2 cellular contexts compared by ENCODE assay signal in genomic region chr11:120912504-120912903, GRCh38.
TF ChIP-seq lines count a peak whose summit lies in the region.

No MANE protein-coding gene starts in this region.

TF ChIP-seq in Ishikawa, 13 proteins besides CTCF, POLR2A, EP300 and RAD21 (continued from another document):
- TF ChIP-seq REST (IDR thresholded peaks at IDR 0.05; ENCODE audit: low read depth): no peak
- TF ChIP-seq TCF12 (IDR thresholded peaks at IDR 0.05; ENCODE audit: low read depth): no peak
- TF ChIP-seq CEBPB (IDR thresholded peaks at IDR 0.05): no peak
- TF ChIP-seq, protein P1, sequence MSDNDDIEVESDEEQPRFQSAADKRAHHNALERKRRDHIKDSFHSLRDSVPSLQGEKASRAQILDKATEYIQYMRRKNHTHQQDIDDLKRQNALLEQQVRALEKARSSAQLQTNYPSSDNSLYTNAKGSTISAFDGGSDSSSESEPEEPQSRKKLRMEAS (IDR thresholded peaks at IDR 0.05): no peak
TF ChIP-seq in Ishikawa: peak in this region for 0.

TF ChIP-seq in K562, 482 proteins besides CTCF, POLR2A, EP300 and RAD21 (continued from another document):
- TF ChIP-seq, protein P2, sequence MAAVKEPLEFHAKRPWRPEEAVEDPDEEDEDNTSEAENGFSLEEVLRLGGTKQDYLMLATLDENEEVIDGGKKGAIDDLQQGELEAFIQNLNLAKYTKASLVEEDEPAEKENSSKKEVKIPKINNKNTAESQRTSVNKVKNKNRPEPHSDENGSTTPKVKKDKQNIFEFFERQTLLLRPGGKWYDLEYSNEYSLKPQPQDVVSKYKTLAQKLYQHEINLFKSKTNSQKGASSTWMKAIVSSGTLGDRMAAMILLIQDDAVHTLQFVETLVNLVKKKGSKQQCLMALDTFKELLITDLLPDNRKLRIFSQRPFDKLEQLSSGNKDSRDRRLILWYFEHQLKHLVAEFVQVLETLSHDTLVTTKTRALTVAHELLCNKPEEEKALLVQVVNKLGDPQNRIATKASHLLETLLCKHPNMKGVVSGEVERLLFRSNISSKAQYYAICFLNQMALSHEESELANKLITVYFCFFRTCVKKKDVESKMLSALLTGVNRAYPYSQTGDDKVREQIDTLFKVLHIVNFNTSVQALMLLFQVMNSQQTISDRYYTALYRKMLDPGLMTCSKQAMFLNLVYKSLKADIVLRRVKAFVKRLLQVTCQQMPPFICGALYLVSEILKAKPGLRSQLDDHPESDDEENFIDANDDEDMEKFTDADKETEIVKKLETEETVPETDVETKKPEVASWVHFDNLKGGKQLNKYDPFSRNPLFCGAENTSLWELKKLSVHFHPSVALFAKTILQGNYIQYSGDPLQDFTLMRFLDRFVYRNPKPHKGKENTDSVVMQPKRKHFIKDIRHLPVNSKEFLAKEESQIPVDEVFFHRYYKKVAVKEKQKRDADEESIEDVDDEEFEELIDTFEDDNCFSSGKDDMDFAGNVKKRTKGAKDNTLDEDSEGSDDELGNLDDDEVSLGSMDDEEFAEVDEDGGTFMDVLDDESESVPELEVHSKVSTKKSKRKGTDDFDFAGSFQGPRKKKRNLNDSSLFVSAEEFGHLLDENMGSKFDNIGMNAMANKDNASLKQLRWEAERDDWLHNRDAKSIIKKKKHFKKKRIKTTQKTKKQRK (IDR thresholded peaks at IDR 0.05; ENCODE audit: borderline replicate concordance, low read depth, low read length): no peak
- TF ChIP-seq RBM17 (IDR thresholded peaks at IDR 0.05; ENCODE audit: borderline replicate concordance, low read depth, low read length) (no peak), ZNF224 (CRISPR knock-in tag; IDR thresholded peaks at IDR 0.05) (no peak), TEAD1 (CRISPR knock-in tag; IDR thresholded peaks at IDR 0.05) (no peak), CCAR2 (IDR thresholded peaks at IDR 0.05; ENCODE audit: low read depth, low read length) (no peak), ZFP36 (IDR thresholded peaks at IDR 0.05; ENCODE audit: low read depth, low read length, partially characterized antibody) (no peak)
